Comparison of ENCODE assay signal across 25 cellular contexts in genomic region chr2:16952805-16953204, GRCh38.
DNase-seq lines count a peak whose midpoint lies in the region; ATAC-seq and TF ChIP-seq lines count a peak whose summit lies in the region.
"Had no signal": no experiment of that assay in that cellular context is flagged by ENCODE, and none has a peak within 500 bp of the region (broad histone marks: within the 10 kb centered on the region; RNA-seq: fewer than 3 reads in every experiment).

No MANE protein-coding gene starts in this region.

- H3K4ac ChIP-seq in mesendoderm (ENCODE audit: low read depth, low read length) = no peak overlapping the region

- no peaks in the 10 kb centered on the region for H3K27me3 ChIP-seq in MM.1S (replicated peaks; ENCODE audit: insufficient read depth, low read length)
- no peaks in the 10 kb centered on the region for H3K27me3 ChIP-seq in endodermal cell (ENCODE audit: control insufficient read depth, insufficient read depth, low read length, poor library complexity, severe bottlenecking)
- H3K27me3 ChIP-seq in mesendoderm (ENCODE audit: insufficient read depth, low read length, poor library complexity) = no peaks in the 10 kb centered on the region
- no peaks in the 10 kb centered on the region; the same call in 1 of the 2 replicates for H3K27me3 ChIP-seq in MG63
- H3K27me3 ChIP-seq: BE2C, BLaER1 had no signal

- H2BK15ac ChIP-seq in mesendoderm (replicated peaks; ENCODE audit: low read depth) = no peak overlapping the region

- H4K8ac ChIP-seq in mesendoderm (ENCODE audit: low read depth, low read length) = no peak overlapping the region

- H3K4me1 ChIP-seq in MM.1S (ENCODE audit: low read length) (no peaks in the 10 kb centered on the region), endodermal cell (ENCODE audit: control insufficient read depth, insufficient read depth, low read length) (peaks cover 17% of the 10 kb centered on the region), mesendoderm (ENCODE audit: control insufficient read depth, low read depth, low read length) (peaks cover 4% of the 10 kb centered on the region)
- H3K4me1 ChIP-seq: BE2C, BLaER1 had no signal

- ATAC-seq in stimulated activated memory B cell treated with anti-CD40 and anti-IgM and Interleukin-4, amounts not matched to agents 10 μg/mL and 1 μg/mL and 100 μg/mL, for 72 hours = no peak
- no peak for ATAC-seq in HG03095 (IDR thresholded peaks at IDR 0.05; ENCODE audit: unreplicated experiment)
- ATAC-seq: GM12878 had no signal

- no peak overlapping the region for H3K23ac ChIP-seq in mesendoderm (ENCODE audit: low read length)

- H3K79me2 ChIP-seq in MM.1S (ENCODE audit: low read length) (no peaks in the 10 kb centered on the region), mesendoderm (ENCODE audit: control insufficient read depth, insufficient read depth, low read length) (no peaks in the 10 kb centered on the region)

- H4K5ac ChIP-seq in mesendoderm (ENCODE audit: low read length) = no peak overlapping the region

- DNase-seq in MM.1S (peak; percentile 4), endodermal cell (no peak), mesendoderm (no peak), MG63 (no peak)
- DNase-seq in activated naive CD4-positive, alpha-beta T cell treated with anti-CD3 and anti-CD28 coated beads, Interleukin-2, amount 50 U/mL, for 16 hours = no peak
- DNase-seq: 8988T; ACHN; BE2C; C1 segment of cervical spinal cord; CD4-positive, alpha-beta memory T cell; CD4-positive, CD25-positive, alpha-beta regulatory T cell; CD8-positive, alpha-beta memory T cell; COR-L47; DMS 273 treated with DMSO at 0.1 percent for 48 hours; DMS153; DMS53; DMS79; DND-41; EL; GDM1 had no signal

- no peaks in the 10 kb centered on the region for H3K9me3 Mint-ChIP-seq in endodermal cell
- peaks cover 5% of the 10 kb centered on the region for H3K9me3 Mint-ChIP-seq in stimulated activated memory B cell treated with anti-CD40 and anti-IgM and Interleukin-4, amounts not matched to agents 10 μg/mL and 1 μg/mL and 100 μg/mL, for 72 hours

- H3K9me2 ChIP-seq in MM.1S (replicated peaks; ENCODE audit: insufficient read depth, low read length) = no peaks in the 10 kb centered on the region

- peaks cover 7% of the 10 kb centered on the region for H3K27me3 Mint-ChIP-seq in endodermal cell (ENCODE audit: insufficient read depth)
- no peaks in the 10 kb centered on the region for H3K27me3 Mint-ChIP-seq in stimulated activated memory B cell treated with anti-CD40 and anti-IgM and Interleukin-4, amounts not matched to agents 10 μg/mL and 1 μg/mL and 100 μg/mL, for 72 hours
- H3K27me3 Mint-ChIP-seq: CD4-positive, alpha-beta memory T cell; CD4-positive, CD25-positive, alpha-beta regulatory T cell; CD8-positive, alpha-beta memory T cell had no signal

- no peak overlapping the region for H2AK5ac ChIP-seq in mesendoderm (ENCODE audit: low read length)

- H2AFZ ChIP-seq in MM.1S (ENCODE audit: low read length) = no peak overlapping the region

- no peak overlapping the region for H3K4me2 ChIP-seq in MM.1S (ENCODE audit: low read depth, low read length)
- H3K4me2 ChIP-seq in mesendoderm (ENCODE audit: low read length) = no peak overlapping the region
- H3K4me2 ChIP-seq: BLaER1 had no signal

- TF ChIP-seq CTCF in MM.1S (IDR thresholded peaks at IDR 0.05; ENCODE audit: low read length) (no peak), endodermal cell (conservative IDR thresholded peaks at IDR 0.05) (no peak)

- H4K20me1 ChIP-seq in MM.1S (ENCODE audit: insufficient read depth, low read length) = no peaks in the 10 kb centered on the region
- H4K20me1 ChIP-seq: BLaER1 had no signal

- H3K4me3 Mint-ChIP-seq in endodermal cell = no peak overlapping the region
- H3K4me3 Mint-ChIP-seq in stimulated activated memory B cell treated with anti-CD40 and anti-IgM and Interleukin-4, amounts not matched to agents 10 μg/mL and 1 μg/mL and 100 μg/mL, for 72 hours = no peak overlapping the region
- H3K4me3 Mint-ChIP-seq: CD14-positive monocyte; CD4-positive, alpha-beta memory T cell; CD4-positive, CD25-positive, alpha-beta regulatory T cell; CD8-positive, alpha-beta memory T cell had no signal

- H3K9me3 ChIP-seq in MM.1S (replicated peaks; ENCODE audit: insufficient read depth, low read length) (no peaks in the 10 kb centered on the region), endodermal cell (ENCODE audit: control insufficient read depth, low read length) (no peaks in the 10 kb centered on the region), MG63 (no peaks in the 10 kb centered on the region)
- H3K9me3 ChIP-seq: BE2C, BLaER1 had no signal

- no peaks in the 10 kb centered on the region for H3K36me3 Mint-ChIP-seq in endodermal cell (ENCODE audit: low read depth)
- no peaks in the 10 kb centered on the region for H3K36me3 Mint-ChIP-seq in stimulated activated memory B cell treated with anti-CD40 and anti-IgM and Interleukin-4, amounts not matched to agents 10 μg/mL and 1 μg/mL and 100 μg/mL, for 72 hours
- H3K36me3 Mint-ChIP-seq: CD14-positive monocyte; CD4-positive, alpha-beta memory T cell; CD4-positive, CD25-positive, alpha-beta regulatory T cell; CD8-positive, alpha-beta memory T cell had no signal

- H3K4me3 ChIP-seq in MM.1S (ENCODE audit: low read length) (no peak overlapping the region), endodermal cell (ENCODE audit: low read length) (no peak overlapping the region), mesendoderm (ENCODE audit: low read length) (no peak overlapping the region), MG63 (no peak overlapping the region)
- H3K4me3 ChIP-seq: BLaER1, GM12878 had no signal

- no peak overlapping the region for H3K27ac ChIP-seq in MM.1S (ENCODE audit: low read length)
- H3K27ac ChIP-seq in endodermal cell (ENCODE audit: low read depth, low read length) = no peak overlapping the region
- no peak overlapping the region for H3K27ac ChIP-seq in mesendoderm (ENCODE audit: low read depth, low read length)
- H3K27ac ChIP-seq: BLaER1 had no signal

- H3K56ac ChIP-seq in mesendoderm (ENCODE audit: low read length) = peak overlapping the region; percentile 57

- WGBS in endodermal cell (ENCODE audit: insufficient coverage in 1 of 2, insufficient read length in 1 of 2), 2 experiments = 100% methylated on average over 1 of the region's 1 CpG; no CpG with 5 or more reads in 1 of the 2 experiments
- no CpG with 5 or more reads among the region's 1 CpG for WGBS in mesendoderm (ENCODE audit: extremely low coverage, insufficient coverage, low lambda C conversion rate)

- no peaks in the 10 kb centered on the region for H3K79me1 ChIP-seq in mesendoderm (ENCODE audit: low read length)

- H3K9ac ChIP-seq in MM.1S (ENCODE audit: low read length) (no peak overlapping the region), endodermal cell (ENCODE audit: extremely low read depth, low read length, poor library complexity, severe bottlenecking) (no peak overlapping the region), mesendoderm (ENCODE audit: low read length) (no peak overlapping the region)
- H3K9ac ChIP-seq: BLaER1 had no signal

- no peak overlapping the region for H3K18ac ChIP-seq in mesendoderm (ENCODE audit: low read length)

- H3K27ac Mint-ChIP-seq in endodermal cell = peak overlapping the region; percentile 17
- peak overlapping the region; percentile 5 for H3K27ac Mint-ChIP-seq in stimulated activated memory B cell treated with anti-CD40 and anti-IgM and Interleukin-4, amounts not matched to agents 10 μg/mL and 1 μg/mL and 100 μg/mL, for 72 hours
- H3K27ac Mint-ChIP-seq: CD14-positive monocyte; CD4-positive, alpha-beta memory T cell; CD4-positive, CD25-positive, alpha-beta regulatory T cell; CD8-positive, alpha-beta memory T cell had no signal

- peaks cover 52% of the 10 kb centered on the region for H3K4me1 Mint-ChIP-seq in endodermal cell
- peaks cover 35% of the 10 kb centered on the region for H3K4me1 Mint-ChIP-seq in stimulated activated memory B cell treated with anti-CD40 and anti-IgM and Interleukin-4, amounts not matched to agents 10 μg/mL and 1 μg/mL and 100 μg/mL, for 72 hours
- H3K4me1 Mint-ChIP-seq: CD14-positive monocyte; CD4-positive, alpha-beta memory T cell; CD4-positive, CD25-positive, alpha-beta regulatory T cell; CD8-positive, alpha-beta memory T cell had no signal

- no peak overlapping the region for H2BK120ac ChIP-seq in mesendoderm (ENCODE audit: low read depth, low read length)

- no peaks in the 10 kb centered on the region for H3K36me3 ChIP-seq in MM.1S (replicated peaks; ENCODE audit: insufficient read depth, low read length)
- no peaks in the 10 kb centered on the region for H3K36me3 ChIP-seq in endodermal cell (ENCODE audit: control insufficient read depth, insufficient read depth, low read length)
- H3K36me3 ChIP-seq in mesendoderm (ENCODE audit: control insufficient read depth, insufficient read depth, low read length) = no peaks in the 10 kb centered on the region
- H3K36me3 ChIP-seq in MG63 = no peaks in the 10 kb centered on the region
- H3K36me3 ChIP-seq: BE2C, BLaER1 had no signal

- no peaks in the 10 kb centered on the region for H3F3A ChIP-seq in MM.1S (ENCODE audit: insufficient read depth, low read length)

- peak overlapping the region; percentile 25 for H2BK5ac ChIP-seq in mesendoderm (ENCODE audit: low read length)
